In genomic region chr15:40274350-40275274, GRCh38 we compare ENCODE assay signal across 8 cellular contexts. TPM values are rescaled to one million over a fixed set of nuclear protein-coding genes. Genes with fewer than 3 reads are reported as not detected.
DNase-seq lines count a peak whose midpoint lies in the region; ATAC-seq and TF ChIP-seq lines count a peak whose summit lies in the region.

No MANE protein-coding gene starts in this region.

- peaks cover 25% of the 10 kb centered on the region for H3K4me1 Mint-ChIP-seq in WTC11

- no peak overlapping the region for H3K4me3 Mint-ChIP-seq in WTC11

- peak overlapping the region; percentile 79; the same call in 1 of the 2 replicates for H3K27ac Mint-ChIP-seq in WTC11

- TF ChIP-seq CTCF in AG09319 (IDR thresholded peaks at IDR 0.05; ENCODE audit: low read depth, low read length) (no peak; the same call in none of the 2 replicates), WTC11 (IDR thresholded peaks at IDR 0.05) (peak; percentile 100)

- DNase-seq in AG09319 (ENCODE audit: extremely low read depth, low read depth) (peak; percentile 52), NCI-H2227 (lab: John Stamatoyannopoulos, UW; ENCODE audit: unreplicated experiment) (peak; percentile 76), WTC11 (ENCODE audit: low spot score) (peak; percentile 88), brain pericyte (ENCODE audit: low read depth, low spot score) (peak; percentile 60), iris pigment epithelial cell (ENCODE audit: low read depth) (peak; percentile 76)
- peak; percentile 73 to 79 for DNase-seq in stimulated activated CD4-positive, alpha-beta T cell treated with anti-CD3 and anti-CD28 coated beads, Interleukin-15, amount 100 ng/mL, for 48 hours (ENCODE audit: low read depth in 2 of 2)

- ATAC-seq in GM21576 (IDR thresholded peaks at IDR 0.05; ENCODE audit: unreplicated experiment) (peak; percentile 43), WTC11 (peak; percentile 35), GM21529 (IDR thresholded peaks at IDR 0.05; ENCODE audit: unreplicated experiment) (no peak)

- CTCF ChIA-PET in WTC11 (lab: Charles Lee), result interaction anchor here (0.6 to 12.1 kb wide), 83 partner anchors 9 to 590 kb away, joined by 3 to 690 read pairs (median 5); partner anchors contain the start of genes ANKRD63, BMF, BUB1B and CCDC9B

- POLR2A ChIA-PET in WTC11 (lab: Charles Lee), result interaction anchor here (1.0 to 1.5 kb wide), 3 partner anchors 16 to 599 kb away, joined by 3 to 4 read pairs (median 3); no protein-coding TSS in a partner anchor

- H3K27me3 Mint-ChIP-seq in WTC11 (ENCODE audit: low read depth), result peaks cover 17% of the 10 kb centered on the region

- no peaks in the 10 kb centered on the region for H3K9me3 Mint-ChIP-seq in WTC11

- no peaks in the 10 kb centered on the region for H3K36me3 Mint-ChIP-seq in WTC11

TF ChIP-seq in WTC11, 78 proteins besides CTCF, POLR2A, EP300 and RAD21:
- TF ChIP-seq TEAD1 (CRISPR knock-in tag; IDR thresholded peaks at IDR 0.05) (0 out of 2 replicates have a peak, but pooled peaks have one; percentile 32), GRHL2 (CRISPR knock-in tag; IDR thresholded peaks at IDR 0.05; ENCODE audit: insufficient replicate concordance, severe bottlenecking) (no peak), GTF2I (CRISPR knock-in tag; conservative IDR thresholded peaks at IDR 0.05) (no peak), NFYB (CRISPR knock-in tag; conservative IDR thresholded peaks at IDR 0.05; ENCODE audit: low read depth) (no peak), SMAD4 (CRISPR knock-in tag; IDR thresholded peaks at IDR 0.05) (no peak), E2F5 (CRISPR knock-in tag; IDR thresholded peaks at IDR 0.05) (no peak)

RNA-seq across cellular contexts. Expression of gene ANKRD63, which starts 8.3 kb away (rescaled TPM):
- total RNA-seq in WTC11 (2021), result 1.2 to 1.7 TPM (median 1.4 TPM) in 3 replicates

RNA-seq across cellular contexts. Expression of gene PLCB2, which starts 33.1 kb away (rescaled TPM):
- total RNA-seq in WTC11 (2021), result 14.2 to 18.5 TPM (median 15.2 TPM) in 3 replicates

RNA-seq across cellular contexts. Expression of gene PAK6, which starts 35.7 kb away (rescaled TPM):
- total RNA-seq in WTC11 (2021), result 8.7 to 11.7 TPM (median 9.6 TPM) in 3 replicates

RNA-seq across cellular contexts. Expression of gene INAFM2, which starts 48.9 kb away (rescaled TPM):
- total RNA-seq in WTC11 (2021), result 28.2 to 34.2 TPM (median 30.3 TPM) in 3 replicates
